8 cellular contexts compared by ENCODE assay signal in the genomic region with DNA sequence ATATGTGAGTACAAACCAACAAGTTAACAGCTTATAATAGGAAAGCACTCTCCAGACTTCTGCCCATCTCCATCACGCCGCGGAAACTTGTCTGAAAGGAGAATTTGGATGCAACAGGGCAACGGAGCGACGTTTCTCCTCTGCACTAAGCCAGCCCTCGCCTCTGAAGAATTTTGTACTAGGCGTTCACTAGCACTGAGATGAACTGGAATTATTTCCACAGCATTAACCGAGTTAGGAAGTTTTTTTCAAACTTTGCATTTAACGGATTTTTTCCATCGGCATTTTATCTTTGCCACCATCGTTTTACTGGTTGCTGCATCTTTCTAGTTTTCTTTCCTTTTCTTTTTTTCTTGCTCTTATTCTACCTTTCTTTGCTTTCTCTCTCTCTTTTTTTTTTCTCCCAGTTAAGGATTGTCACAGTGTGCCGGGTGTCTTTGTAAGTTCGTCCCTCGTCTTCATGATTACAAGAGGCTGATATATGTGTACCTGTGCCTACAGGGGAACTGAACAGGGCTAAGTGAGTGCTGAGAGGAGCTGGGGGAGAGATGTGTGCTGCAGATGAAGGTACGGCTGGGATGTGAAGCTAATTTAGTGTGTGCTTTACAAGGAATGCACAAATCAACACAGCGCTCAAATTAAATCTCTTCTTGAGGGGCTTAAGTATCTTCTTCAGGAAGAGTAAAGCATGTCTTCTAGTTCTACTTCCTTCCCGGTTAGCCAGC.
DNase-seq lines count a peak whose midpoint lies in the region; ATAC-seq, FAIRE-seq and TF ChIP-seq lines count a peak whose summit lies in the region.
"Had no signal": no experiment of that assay in that cellular context is flagged by ENCODE, and none has a peak within 500 bp of the region (broad histone marks: within the 10 kb centered on the region; RNA-seq: fewer than 3 reads in every experiment).

No MANE protein-coding gene starts in this region.

- 0 out of 2 replicates have a peak, but pooled peaks cover 3% of the 10 kb centered on the region for H4K20me1 ChIP-seq in GM23338 (replicated peaks; ENCODE audit: insufficient read depth)

- no peak overlapping the region for H3K4me3 Mint-ChIP-seq in GM23338
- H3K4me3 Mint-ChIP-seq: activated B cell treated with CpG ODN at 0.5 μM for 24 hours had no signal

- H3K36me3 Mint-ChIP-seq in GM23338 (ENCODE audit: low read depth) = no peaks in the 10 kb centered on the region

- H3K27ac ChIP-seq in GM23338 (ENCODE audit: low read depth) (0 out of 2 replicates have a peak overlapping the region, but pooled peaks have one; percentile 23), esophagus (ENCODE audit: low read depth in 2 of 2, low read length in 1 of 2) (peak overlapping the region; percentile 53 to 77), skin epidermis (peak overlapping the region in 15 of 21 experiments; percentile 4 to 88 (median 65))

- H3K27me3 Mint-ChIP-seq in GM23338 (ENCODE audit: insufficient read depth, low read depth, poor library complexity) = peaks cover 31% of the 10 kb centered on the region

- no peaks in the 10 kb centered on the region for H3K36me3 ChIP-seq in GM23338 (ENCODE audit: insufficient read depth)
- no peaks in the 10 kb centered on the region for H3K36me3 ChIP-seq in esophagus (ENCODE audit: control insufficient read depth in 2 of 2, insufficient read depth in 2 of 2, low read length in 1 of 2)

- ATAC-seq in GM23338 (no peak), HG03280 (IDR thresholded peaks at IDR 0.05; ENCODE audit: unreplicated experiment) (no peak), HG02623 (IDR thresholded peaks at IDR 0.05; ENCODE audit: unreplicated experiment) (no peak)

- peak overlapping the region; percentile 10; the same call in 1 of the 2 replicates for H2AFZ ChIP-seq in GM23338

- 23 to 29% methylated on average over 18 of the region's 18 CpGs for WGBS in esophagus, 2 donors

- H3K4me1 Mint-ChIP-seq in GM23338 = peaks cover 38% of the 10 kb centered on the region

- peaks cover 3% of the 10 kb centered on the region; the same call in 1 of the 2 replicates for H3F3A ChIP-seq in GM23338 (replicated peaks; ENCODE audit: low read depth)

- H3K9me2 ChIP-seq in GM23338 (ENCODE audit: insufficient read depth) = no peaks in the 10 kb centered on the region

- peaks cover 0 to 12% of the 10 kb centered on the region in 2 donors for H3K9me3 ChIP-seq in esophagus (ENCODE audit: control insufficient read depth in 2 of 2, insufficient read depth in 1 of 2, low read depth in 1 of 2, low read length in 1 of 2)

- TF ChIP-seq CTCF in GM23338 (conservative IDR thresholded peaks at IDR 0.05; ENCODE audit: low read depth in 2 of 2) = no peak
- no peak for TF ChIP-seq CTCF in D721Med (IDR thresholded peaks at IDR 0.05; ENCODE audit: insufficient read depth, missing control alignments)

- peak overlapping the region; percentile 68 for H3K4me3 ChIP-seq in GM23338
- H3K4me3 ChIP-seq in esophagus (ENCODE audit: low read depth in 1 of 2, low read length in 2 of 2) = peak overlapping the region; percentile 43 to 49
- peak overlapping the region; percentile 13 to 45 (median 35) for H3K4me3 ChIP-seq in skin epidermis

- peak overlapping the region; percentile 86 for H3K4me2 ChIP-seq in GM23338

- peaks cover 33% of the 10 kb centered on the region for H3K4me1 ChIP-seq in GM23338 (ENCODE audit: insufficient read depth)
- H3K4me1 ChIP-seq in esophagus (ENCODE audit: control insufficient read depth in 2 of 2, insufficient read depth in 2 of 2, low read length in 1 of 2) = peaks cover 5 to 6% of the 10 kb centered on the region in 2 donors

- DNase-seq in GM23338 (ENCODE audit: low spot score) (peak; percentile 36), NCI-H510A treated with DMSO at 0.1 percent for 48 hours (lab: John Stamatoyannopoulos, UW) (peak; percentile 93), D721Med (ENCODE audit: insufficient read length, low spot score) (no peak)
- DNase-seq: activated B cell treated with CpG ODN at 0.5 μM for 24 hours had no signal

- no peaks in the 10 kb centered on the region for H3K9me3 Mint-ChIP-seq in GM23338

- no peak overlapping the region for H3K27ac Mint-ChIP-seq in GM23338
- H3K27ac Mint-ChIP-seq: activated B cell treated with CpG ODN at 0.5 μM for 24 hours had no signal

- peaks cover 81% of the 10 kb centered on the region for H3K27me3 ChIP-seq in GM23338 (ENCODE audit: insufficient read depth)
- peaks cover 11 to 68% of the 10 kb centered on the region in 2 donors for H3K27me3 ChIP-seq in esophagus (ENCODE audit: control insufficient read depth in 1 of 2, insufficient read depth in 2 of 2, low read length in 2 of 2)

- no peak for FAIRE-seq in D721Med (lab: Jason Lieb, UNC)

- no peaks in the 10 kb centered on the region for H3K79me2 ChIP-seq in GM23338 (replicated peaks; ENCODE audit: insufficient read depth)

TF ChIP-seq in GM23338, 12 proteins besides CTCF, POLR2A, EP300 and RAD21 (continues in another document):
- TF ChIP-seq, protein P1, sequence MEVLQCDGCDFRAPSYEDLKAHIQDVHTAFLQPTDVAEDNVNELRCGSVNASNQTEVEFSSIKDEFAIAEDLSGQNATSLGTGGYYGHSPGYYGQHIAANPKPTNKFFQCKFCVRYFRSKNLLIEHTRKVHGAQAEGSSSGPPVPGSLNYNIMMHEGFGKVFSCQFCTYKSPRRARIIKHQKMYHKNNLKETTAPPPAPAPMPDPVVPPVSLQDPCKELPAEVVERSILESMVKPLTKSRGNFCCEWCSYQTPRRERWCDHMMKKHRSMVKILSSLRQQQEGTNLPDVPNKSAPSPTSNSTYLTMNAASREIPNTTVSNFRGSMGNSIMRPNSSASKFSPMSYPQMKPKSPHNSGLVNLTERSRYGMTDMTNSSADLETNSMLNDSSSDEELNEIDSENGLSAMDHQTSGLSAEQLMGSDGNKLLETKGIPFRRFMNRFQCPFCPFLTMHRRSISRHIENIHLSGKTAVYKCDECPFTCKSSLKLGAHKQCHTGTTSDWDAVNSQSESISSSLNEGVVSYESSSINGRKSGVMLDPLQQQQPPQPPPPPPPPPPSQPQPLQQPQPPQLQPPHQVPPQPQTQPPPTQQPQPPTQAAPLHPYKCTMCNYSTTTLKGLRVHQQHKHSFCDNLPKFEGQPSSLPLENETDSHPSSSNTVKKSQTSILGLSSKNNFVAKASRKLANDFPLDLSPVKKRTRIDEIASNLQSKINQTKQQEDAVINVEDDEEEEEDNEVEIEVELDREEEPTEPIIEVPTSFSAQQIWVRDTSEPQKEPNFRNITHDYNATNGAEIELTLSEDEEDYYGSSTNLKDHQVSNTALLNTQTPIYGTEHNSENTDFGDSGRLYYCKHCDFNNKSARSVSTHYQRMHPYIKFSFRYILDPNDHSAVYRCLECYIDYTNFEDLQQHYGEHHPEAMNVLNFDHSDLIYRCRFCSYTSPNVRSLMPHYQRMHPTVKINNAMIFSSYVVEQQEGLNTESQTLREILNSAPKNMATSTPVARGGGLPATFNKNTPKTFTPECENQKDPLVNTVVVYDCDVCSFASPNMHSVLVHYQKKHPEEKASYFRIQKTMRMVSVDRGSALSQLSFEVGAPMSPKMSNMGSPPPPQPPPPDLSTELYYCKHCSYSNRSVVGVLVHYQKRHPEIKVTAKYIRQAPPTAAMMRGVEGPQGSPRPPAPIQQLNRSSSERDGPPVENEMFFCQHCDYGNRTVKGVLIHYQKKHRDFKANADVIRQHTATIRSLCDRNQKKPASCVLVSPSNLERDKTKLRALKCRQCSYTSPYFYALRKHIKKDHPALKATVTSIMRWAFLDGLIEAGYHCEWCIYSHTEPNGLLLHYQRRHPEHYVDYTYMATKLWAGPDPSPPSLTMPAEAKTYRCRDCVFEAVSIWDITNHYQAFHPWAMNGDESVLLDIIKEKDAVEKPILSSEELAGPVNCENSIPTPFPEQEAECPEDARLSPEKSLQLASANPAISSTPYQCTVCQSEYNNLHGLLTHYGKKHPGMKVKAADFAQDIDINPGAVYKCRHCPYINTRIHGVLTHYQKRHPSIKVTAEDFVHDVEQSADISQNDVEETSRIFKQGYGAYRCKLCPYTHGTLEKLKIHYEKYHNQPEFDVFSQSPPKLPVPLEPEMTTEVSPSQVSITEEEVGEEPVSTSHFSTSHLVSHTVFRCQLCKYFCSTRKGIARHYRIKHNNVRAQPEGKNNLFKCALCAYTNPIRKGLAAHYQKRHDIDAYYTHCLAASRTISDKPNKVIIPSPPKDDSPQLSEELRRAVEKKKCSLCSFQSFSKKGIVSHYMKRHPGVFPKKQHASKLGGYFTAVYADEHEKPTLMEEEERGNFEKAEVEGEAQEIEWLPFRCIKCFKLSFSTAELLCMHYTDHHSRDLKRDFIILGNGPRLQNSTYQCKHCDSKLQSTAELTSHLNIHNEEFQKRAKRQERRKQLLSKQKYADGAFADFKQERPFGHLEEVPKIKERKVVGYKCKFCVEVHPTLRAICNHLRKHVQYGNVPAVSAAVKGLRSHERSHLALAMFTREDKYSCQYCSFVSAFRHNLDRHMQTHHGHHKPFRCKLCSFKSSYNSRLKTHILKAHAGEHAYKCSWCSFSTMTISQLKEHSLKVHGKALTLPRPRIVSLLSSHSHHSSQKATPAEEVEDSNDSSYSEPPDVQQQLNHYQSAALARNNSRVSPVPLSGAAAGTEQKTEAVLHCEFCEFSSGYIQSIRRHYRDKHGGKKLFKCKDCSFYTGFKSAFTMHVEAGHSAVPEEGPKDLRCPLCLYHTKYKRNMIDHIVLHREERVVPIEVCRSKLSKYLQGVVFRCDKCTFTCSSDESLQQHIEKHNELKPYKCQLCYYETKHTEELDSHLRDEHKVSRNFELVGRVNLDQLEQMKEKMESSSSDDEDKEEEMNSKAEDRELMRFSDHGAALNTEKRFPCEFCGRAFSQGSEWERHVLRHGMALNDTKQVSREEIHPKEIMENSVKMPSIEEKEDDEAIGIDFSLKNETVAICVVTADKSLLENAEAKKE (CRISPR knock-in tag; IDR thresholded peaks at IDR 0.05) = no peak
- TF ChIP-seq JUNB (IDR thresholded peaks at IDR 0.05; ENCODE audit: unreplicated experiment) (no peak), CREB1 (CRISPR knock-in tag; IDR thresholded peaks at IDR 0.05; ENCODE audit: low read depth) (no peak), EZH2 (IDR thresholded peaks at IDR 0.05; ENCODE audit: low read depth, unreplicated experiment) (no peak), NANOG (IDR thresholded peaks at IDR 0.05; ENCODE audit: borderline replicate concordance) (no peak), POLR2AphosphoS5 (IDR thresholded peaks at IDR 0.05; ENCODE audit: low read depth) (no peak), ZNF114 (CRISPR knock-in tag; IDR thresholded peaks at IDR 0.05) (no peak), STAT1 (IDR thresholded peaks at IDR 0.05; ENCODE audit: unreplicated experiment) (no peak)
- TF ChIP-seq, protein P2, sequence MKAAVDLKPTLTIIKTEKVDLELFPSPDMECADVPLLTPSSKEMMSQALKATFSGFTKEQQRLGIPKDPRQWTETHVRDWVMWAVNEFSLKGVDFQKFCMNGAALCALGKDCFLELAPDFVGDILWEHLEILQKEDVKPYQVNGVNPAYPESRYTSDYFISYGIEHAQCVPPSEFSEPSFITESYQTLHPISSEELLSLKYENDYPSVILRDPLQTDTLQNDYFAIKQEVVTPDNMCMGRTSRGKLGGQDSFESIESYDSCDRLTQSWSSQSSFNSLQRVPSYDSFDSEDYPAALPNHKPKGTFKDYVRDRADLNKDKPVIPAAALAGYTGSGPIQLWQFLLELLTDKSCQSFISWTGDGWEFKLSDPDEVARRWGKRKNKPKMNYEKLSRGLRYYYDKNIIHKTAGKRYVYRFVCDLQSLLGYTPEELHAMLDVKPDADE (IDR thresholded peaks at IDR 0.05) = no peak
